In genomic region chr9:97666907-97667686, GRCh38 we compare ENCODE assay signal across 16 cellular contexts. TPM values are rescaled to one million over a fixed set of nuclear protein-coding genes. Genes with fewer than 3 reads are reported as not detected.
DNase-seq lines count a peak whose midpoint lies in the region; ATAC-seq and TF ChIP-seq lines count a peak whose summit lies in the region.
"Had no signal": no experiment of that assay in that cellular context is flagged by ENCODE, and none has a peak within 500 bp of the region (broad histone marks: within the 10 kb centered on the region; RNA-seq: fewer than 3 reads in every experiment).

No MANE protein-coding gene starts in this region.

- DNase-seq in AML-193 (lab: John Stamatoyannopoulos, UW) (peak; percentile 39 to 50), endothelial cell (ENCODE audit: low spot score) (no peak), foreskin keratinocyte (no peak), A673 (ENCODE audit: low spot score) (no peak)
- DNase-seq in CD8-positive, alpha-beta memory T cell, result no peak
- DNase-seq in activated effector memory CD4-positive, alpha-beta T cell treated with Interleukin-2 at 50 U/mL for 16 hours, result no peak
- DNase-seq: activated CD4-positive, alpha-beta T cell treated with anti-CD3 and anti-CD28 coated beads for 48 hours; caudate nucleus; NCI-H187; NCI-H524; spleen had no signal

- no peaks in the 10 kb centered on the region for H3K9me3 Mint-ChIP-seq in CD8-positive, alpha-beta memory T cell
- H3K9me3 Mint-ChIP-seq in T-helper 1 cell treated with Interleukin-12 subunit alpha and Interleukin-12 subunit beta and Interleukin-4 antibody, amounts not matched to agents 30 μg/mL and 1 μg/mL, for 36 hours, result no peaks in the 10 kb centered on the region
- H3K9me3 Mint-ChIP-seq in endothelial cell (ENCODE audit: unreplicated experiment), result no peaks in the 10 kb centered on the region

- no peaks in the 10 kb centered on the region for H3K4me1 ChIP-seq in CD8-positive, alpha-beta memory T cell (ENCODE audit: insufficient read depth, low read length)
- H3K4me1 ChIP-seq in foreskin keratinocyte, result no peaks in the 10 kb centered on the region
- H3K4me1 ChIP-seq in A673 (ENCODE audit: insufficient read depth, low read length, poor library complexity, severe bottlenecking), result no peaks in the 10 kb centered on the region
- H3K4me1 ChIP-seq: parathyroid adenoma, suprapubic skin had no signal

- POLR2A ChIA-PET in CD8-positive, alpha-beta memory T cell (lab: Charles Lee), result no interaction called here
- POLR2A ChIA-PET in A673 (lab: Charles Lee; ENCODE audit: low non-redundant PET), result no interaction called here

- H3K4me3 ChIP-seq in CD8-positive, alpha-beta memory T cell (ENCODE audit: low read length), result no peak overlapping the region
- no peak overlapping the region for H3K4me3 ChIP-seq in A673 (ENCODE audit: low read depth, low read length, poor library complexity, severe bottlenecking)
- H3K4me3 ChIP-seq: BLaER1 treated with 17β-estradiol and CSF1 and Interleukin-3, amounts not matched to agents 10 nM and 100 nM; spleen; suprapubic skin had no signal

- no peaks in the 10 kb centered on the region for H3K27me3 Mint-ChIP-seq in CD8-positive, alpha-beta memory T cell
- H3K27me3 Mint-ChIP-seq in T-helper 1 cell treated with Interleukin-12 subunit alpha and Interleukin-12 subunit beta and Interleukin-4 antibody, amounts not matched to agents 30 μg/mL and 1 μg/mL, for 36 hours (ENCODE audit: low read depth), result no peaks in the 10 kb centered on the region
- no peaks in the 10 kb centered on the region for H3K27me3 Mint-ChIP-seq in endothelial cell (ENCODE audit: unreplicated experiment)

- intact Hi-C loops in A673 (cut with micrococcal nuclease; ENCODE audit: unreplicated experiment), result no loop called here

- H3K27ac ChIP-seq in CD8-positive, alpha-beta memory T cell (ENCODE audit: low read depth, low read length), result no peak overlapping the region
- no peak overlapping the region for H3K27ac ChIP-seq in foreskin keratinocyte
- no peak overlapping the region for H3K27ac ChIP-seq in A673 (ENCODE audit: low read depth, low read length, poor library complexity, severe bottlenecking)
- H3K27ac ChIP-seq: BLaER1 treated with 17β-estradiol and CSF1 and Interleukin-3, amounts not matched to agents 10 nM and 100 nM; parathyroid adenoma; suprapubic skin had no signal

- no peaks in the 10 kb centered on the region for H3K27me3 ChIP-seq in CD8-positive, alpha-beta memory T cell (ENCODE audit: insufficient read depth, low read length, poor library complexity, severe bottlenecking)
- H3K27me3 ChIP-seq in foreskin keratinocyte, result no peaks in the 10 kb centered on the region
- H3K27me3 ChIP-seq in A673 (replicated peaks; ENCODE audit: insufficient read depth, low read depth, low read length, poor library complexity), result no peaks in the 10 kb centered on the region
- H3K27me3 ChIP-seq: BLaER1 treated with 17β-estradiol and CSF1 and Interleukin-3, amounts not matched to agents 10 nM and 100 nM; spleen; suprapubic skin had no signal

- H3K36me3 Mint-ChIP-seq in CD8-positive, alpha-beta memory T cell, result peaks cover 0 to 95% (median 26%) of the 10 kb centered on the region in 3 donors
- H3K36me3 Mint-ChIP-seq in T-helper 1 cell treated with Interleukin-12 subunit alpha and Interleukin-12 subunit beta and Interleukin-4 antibody, amounts not matched to agents 30 μg/mL and 1 μg/mL, for 36 hours (ENCODE audit: low read depth), result peaks cover 59% of the 10 kb centered on the region
- peaks cover 35% of the 10 kb centered on the region for H3K36me3 Mint-ChIP-seq in endothelial cell (ENCODE audit: low read depth, unreplicated experiment)

- no peak for ATAC-seq in HG03095 (IDR thresholded peaks at IDR 0.05; ENCODE audit: unreplicated experiment)
- no peak for ATAC-seq in foreskin keratinocyte

- H3K36me3 ChIP-seq in CD8-positive, alpha-beta memory T cell (ENCODE audit: insufficient read depth, low read length), result peaks cover 71% of the 10 kb centered on the region
- H3K36me3 ChIP-seq in A673 (ENCODE audit: insufficient read depth, low read length, poor library complexity, severe bottlenecking), result peaks cover 96% of the 10 kb centered on the region

- H3K9me3 ChIP-seq in CD8-positive, alpha-beta memory T cell (ENCODE audit: low read length), result no peaks in the 10 kb centered on the region
- H3K9me3 ChIP-seq in A673 (ENCODE audit: low read depth, low read length, poor library complexity, severe bottlenecking), result no peaks in the 10 kb centered on the region
- H3K9me3 ChIP-seq: BLaER1 treated with 17β-estradiol and CSF1 and Interleukin-3, amounts not matched to agents 10 nM and 100 nM; spleen; suprapubic skin had no signal

- no peak overlapping the region for H3K4me3 Mint-ChIP-seq in CD8-positive, alpha-beta memory T cell
- H3K4me3 Mint-ChIP-seq in T-helper 1 cell treated with Interleukin-12 subunit alpha and Interleukin-12 subunit beta and Interleukin-4 antibody, amounts not matched to agents 30 μg/mL and 1 μg/mL, for 36 hours, result no peak overlapping the region
- no peak overlapping the region for H3K4me3 Mint-ChIP-seq in endothelial cell (ENCODE audit: unreplicated experiment)

- peaks cover 14 to 15% (median 14%) of the 10 kb centered on the region in 3 donors for H3K4me1 Mint-ChIP-seq in CD8-positive, alpha-beta memory T cell
- H3K4me1 Mint-ChIP-seq in T-helper 1 cell treated with Interleukin-12 subunit alpha and Interleukin-12 subunit beta and Interleukin-4 antibody, amounts not matched to agents 30 μg/mL and 1 μg/mL, for 36 hours (ENCODE audit: low read depth), result peaks cover 14% of the 10 kb centered on the region
- H3K4me1 Mint-ChIP-seq in endothelial cell (ENCODE audit: unreplicated experiment), result peaks cover 2% of the 10 kb centered on the region

- CTCF ChIA-PET in CD8-positive, alpha-beta memory T cell (lab: Charles Lee), result no interaction called here
- CTCF ChIA-PET in A673 (lab: Charles Lee), result no interaction called here

- no TSS peak for BruUV-seq in A673 (replicated peaks; lab: Mats Ljungman, UMichigan)

- TF ChIP-seq CTCF in endothelial cell (IDR thresholded peaks at IDR 0.05; ENCODE audit: unreplicated experiment) (no peak), foreskin keratinocyte (conservative IDR thresholded peaks at IDR 0.05) (no peak), A673 (conservative IDR thresholded peaks at IDR 0.05; ENCODE audit: low read depth, low read length) (no peak)

- peak overlapping the region in 6 of 8 donors; percentile 8 to 81 (median 50) for H3K27ac Mint-ChIP-seq in CD8-positive, alpha-beta memory T cell
- H3K27ac Mint-ChIP-seq in T-helper 1 cell treated with Interleukin-12 subunit alpha and Interleukin-12 subunit beta and Interleukin-4 antibody, amounts not matched to agents 30 μg/mL and 1 μg/mL, for 36 hours, result peak overlapping the region; percentile 35
- peak overlapping the region; percentile 53 for H3K27ac Mint-ChIP-seq in endothelial cell (ENCODE audit: unreplicated experiment)

RNA-seq across cellular contexts. Expression of gene XPA, which starts 30.0 kb away (rescaled TPM):
- total RNA-seq in CD8-positive, alpha-beta memory T cell, result 10 to 100 TPM; 11.2 to 13.0 TPM
- polyA plus RNA-seq in CD8-positive, alpha-beta memory T cell, result 37.9 TPM
- total RNA-seq in endothelial cell (ENCODE audit: unreplicated experiment) (10.0 TPM), foreskin keratinocyte (7.8 and 7.9 TPM in 2 replicates), A673 (2021) (15.6 and 17.9 TPM in 2 replicates)
- 7.4 and 7.7 TPM in 2 replicates for polyA plus RNA-seq in foreskin keratinocyte

RNA-seq across cellular contexts. Expression of gene NCBP1, which starts 33.5 kb away (rescaled TPM):
- 10 to 100 TPM; 47.7 to 49.6 TPM for total RNA-seq in CD8-positive, alpha-beta memory T cell
- polyA plus RNA-seq in CD8-positive, alpha-beta memory T cell, result 15.4 TPM
- total RNA-seq in endothelial cell (ENCODE audit: unreplicated experiment) (34.6 TPM), foreskin keratinocyte (38.5 and 40.9 TPM in 2 replicates), A673 (2021) (49.8 and 57.9 TPM in 2 replicates)
- polyA plus RNA-seq in foreskin keratinocyte, result 18.3 and 20.2 TPM in 2 replicates

RNA-seq across cellular contexts. Expression of gene TSTD2, which starts 33.9 kb away (rescaled TPM):
- 10 to 100 TPM; 13.8 to 14.7 TPM for total RNA-seq in CD8-positive, alpha-beta memory T cell
- 5.7 TPM for polyA plus RNA-seq in CD8-positive, alpha-beta memory T cell
- total RNA-seq in endothelial cell (ENCODE audit: unreplicated experiment), result 17.5 TPM
- total RNA-seq in foreskin keratinocyte, result 11.1 and 11.7 TPM in 2 replicates
- 5.7 and 5.8 TPM in 2 replicates for polyA plus RNA-seq in foreskin keratinocyte
- 29.7 and 31.2 TPM in 2 replicates for total RNA-seq in A673 (2021)

Comparison
In these comparisons a context has a peak if more than half of its experiments do, and no peak if none do; other contexts are left out.
1. DNase-seq: peak in AML-193 (2 of 2); none in CD8-positive, alpha-beta memory T cell (0 of 5), endothelial cell (single experiment), activated effector memory CD4-positive, alpha-beta T cell treated with Interleukin-2 at 50 U/mL for 16 hours (single experiment), foreskin keratinocyte (0 of 2) and A673 (single experiment).
2. Peak in every context shown above with its lines, with median percentiles within 50 percentile points of each other: H3K27ac Mint-ChIP-seq.